In genomic region chr20:25057234-25058050, GRCh38 we compare ENCODE assay signal across 2 cellular contexts.
A peak's percentile ranks its signal among the peaks of the same experiment; 100 is the strongest.
TF ChIP-seq lines count a peak whose summit lies in the region.

No MANE protein-coding gene starts in this region.

TF ChIP-seq in HEK293T, 16 proteins besides CTCF, POLR2A, EP300 and RAD21 (continued from another document):
- TF ChIP-seq, protein P1, sequence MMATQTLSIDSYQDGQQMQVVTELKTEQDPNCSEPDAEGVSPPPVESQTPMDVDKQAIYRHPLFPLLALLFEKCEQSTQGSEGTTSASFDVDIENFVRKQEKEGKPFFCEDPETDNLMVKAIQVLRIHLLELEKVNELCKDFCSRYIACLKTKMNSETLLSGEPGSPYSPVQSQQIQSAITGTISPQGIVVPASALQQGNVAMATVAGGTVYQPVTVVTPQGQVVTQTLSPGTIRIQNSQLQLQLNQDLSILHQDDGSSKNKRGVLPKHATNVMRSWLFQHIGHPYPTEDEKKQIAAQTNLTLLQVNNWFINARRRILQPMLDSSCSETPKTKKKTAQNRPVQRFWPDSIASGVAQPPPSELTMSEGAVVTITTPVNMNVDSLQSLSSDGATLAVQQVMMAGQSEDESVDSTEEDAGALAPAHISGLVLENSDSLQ (IDR thresholded peaks at IDR 0.05): no peak
- TF ChIP-seq LEF1 (IDR thresholded peaks at IDR 0.05; ENCODE audit: borderline replicate concordance): no peak
- no peak for TF ChIP-seq SUZ12 (IDR thresholded peaks at IDR 0.05)

TF ChIP-seq in HepG2, 621 proteins besides CTCF, POLR2A, EP300 and RAD21 (continued from another document and continues in another):
- TF ChIP-seq CBX2 (IDR thresholded peaks at IDR 0.05; ENCODE audit: low read depth, low read length) (no peak; the same call in 1 of the 2 replicates), CBX2 (CRISPR knock-in tag; IDR thresholded peaks at IDR 0.05; ENCODE audit: low read depth) (0 out of 2 replicates have a peak, but pooled peaks have one; percentile 69), YEATS2 (CRISPR knock-in tag; IDR thresholded peaks at IDR 0.05; ENCODE audit: borderline replicate concordance) (no peak), PRDM10 (CRISPR knock-in tag; IDR thresholded peaks at IDR 0.05; ENCODE audit: low read depth) (0 out of 2 replicates have a peak, but pooled peaks have one; percentile 14), HNRNPH1 (optimal IDR thresholded peaks at IDR 0.05; ENCODE audit: low read depth, low read length) (no peak), KAT8 (CRISPR knock-in tag; IDR thresholded peaks at IDR 0.05) (peak; percentile 29; the same call in 1 of the 2 replicates), ZNF280B (CRISPR knock-in tag; IDR thresholded peaks at IDR 0.05; ENCODE audit: borderline replicate concordance) (no peak), BCL6 (CRISPR knock-in tag; IDR thresholded peaks at IDR 0.05) (no peak), ZNF605 (CRISPR knock-in tag; IDR thresholded peaks at IDR 0.05) (0 out of 2 replicates have a peak, but pooled peaks have one; percentile 33), RAD51 (IDR thresholded peaks at IDR 0.05; ENCODE audit: borderline replicate concordance) (no peak), ZNF709 (CRISPR knock-in tag; IDR thresholded peaks at IDR 0.05) (0 out of 2 replicates have a peak, but pooled peaks have one; percentile 39), ZNF660 (CRISPR knock-in tag; IDR thresholded peaks at IDR 0.05; ENCODE audit: borderline replicate concordance, low read depth) (no peak), MTA3 (CRISPR knock-in tag; IDR thresholded peaks at IDR 0.05) (no peak), CHCHD3 (CRISPR knock-in tag; IDR thresholded peaks at IDR 0.05) (no peak), MAFG (CRISPR knock-in tag; IDR thresholded peaks at IDR 0.05) (peak; percentile 4; the same call in 1 of the 2 replicates), EED (CRISPR knock-in tag; IDR thresholded peaks at IDR 0.05) (peak; percentile 94; the same call in 1 of the 2 replicates), POGZ (CRISPR knock-in tag; IDR thresholded peaks at IDR 0.05) (no peak), LBX2 (CRISPR knock-in tag; IDR thresholded peaks at IDR 0.05; ENCODE audit: borderline replicate concordance) (0 out of 2 replicates have a peak, but pooled peaks have one; percentile 55), ZFP1 (CRISPR knock-in tag; IDR thresholded peaks at IDR 0.05) (no peak), ZNF597 (CRISPR knock-in tag; IDR thresholded peaks at IDR 0.05) (no peak), NCOA5 (CRISPR knock-in tag; IDR thresholded peaks at IDR 0.05) (no peak), SUZ12 (IDR thresholded peaks at IDR 0.05; ENCODE audit: low read depth, low read length) (no peak), ZNF441 (CRISPR knock-in tag; IDR thresholded peaks at IDR 0.05; ENCODE audit: borderline replicate concordance) (no peak), REXO4 (CRISPR knock-in tag; IDR thresholded peaks at IDR 0.05; ENCODE audit: borderline replicate concordance) (0 out of 2 replicates have a peak, but pooled peaks have one; percentile 45), ZNF615 (CRISPR knock-in tag; IDR thresholded peaks at IDR 0.05; ENCODE audit: borderline replicate concordance) (no peak), ZFYVE20 (CRISPR knock-in tag; IDR thresholded peaks at IDR 0.05; ENCODE audit: borderline replicate concordance, low read depth) (no peak), NCOR1 (IDR thresholded peaks at IDR 0.05; ENCODE audit: borderline replicate concordance, low read length) (no peak), MEF2D (CRISPR knock-in tag; IDR thresholded peaks at IDR 0.05) (no peak), ZNF569 (CRISPR knock-in tag; IDR thresholded peaks at IDR 0.05; ENCODE audit: borderline replicate concordance) (0 out of 2 replicates have a peak, but pooled peaks have one; percentile 57), GPN1 (CRISPR knock-in tag; IDR thresholded peaks at IDR 0.05; ENCODE audit: borderline replicate concordance) (no peak; the same call in 1 of the 2 replicates), BRD4 (CRISPR knock-in tag; IDR thresholded peaks at IDR 0.05) (peak; percentile 43; the same call in 1 of the 2 replicates), LCORL (IDR thresholded peaks at IDR 0.05) (no peak), LCORL (CRISPR knock-in tag; IDR thresholded peaks at IDR 0.05) (0 out of 2 replicates have a peak, but pooled peaks have one; percentile 28), SMC3 (IDR thresholded peaks at IDR 0.05; ENCODE audit: low read length) (no peak), TCF7 (IDR thresholded peaks at IDR 0.05; ENCODE audit: low read depth) (no peak), FOXA1 (IDR thresholded peaks at IDR 0.05) (no peak), FOXA1 (CRISPR knock-in tag; IDR thresholded peaks at IDR 0.05) (peak; percentile 70), SMARCE1 (IDR thresholded peaks at IDR 0.05; ENCODE audit: borderline replicate concordance) (no peak), RFXAP (CRISPR knock-in tag; IDR thresholded peaks at IDR 0.05; ENCODE audit: borderline replicate concordance) (no peak), ZNF180 (CRISPR knock-in tag; IDR thresholded peaks at IDR 0.05; ENCODE audit: borderline replicate concordance, low read depth) (0 out of 2 replicates have a peak, but pooled peaks have one; percentile 33), RFXANK (CRISPR knock-in tag; IDR thresholded peaks at IDR 0.05) (0 out of 2 replicates have a peak, but pooled peaks have one; percentile 30), SIN3B (IDR thresholded peaks at IDR 0.05; ENCODE audit: low read length) (no peak), ETV5 (CRISPR knock-in tag; IDR thresholded peaks at IDR 0.05; ENCODE audit: borderline replicate concordance) (no peak; the same call in 1 of the 2 replicates), HNF4G (IDR thresholded peaks at IDR 0.05; ENCODE audit: borderline replicate concordance, low read depth, low read length) (no peak), HNF4G (CRISPR knock-in tag; IDR thresholded peaks at IDR 0.05; ENCODE audit: borderline replicate concordance, low read depth) (no peak), JUN (CRISPR knock-in tag; IDR thresholded peaks at IDR 0.05) (no peak), ZSCAN22 (CRISPR knock-in tag; IDR thresholded peaks at IDR 0.05) (peak; percentile 62; the same call in 1 of the 2 replicates), ZNF331 (CRISPR knock-in tag; IDR thresholded peaks at IDR 0.05) (peak; percentile 63; the same call in 1 of the 2 replicates), RBAK (CRISPR knock-in tag; IDR thresholded peaks at IDR 0.05) (no peak), ZNF446 (CRISPR knock-in tag; IDR thresholded peaks at IDR 0.05) (peak; percentile 25; the same call in 1 of the 2 replicates), KDM4B (CRISPR knock-in tag; IDR thresholded peaks at IDR 0.05) (no peak), FOXM1 (CRISPR knock-in tag; IDR thresholded peaks at IDR 0.05) (no peak), ZNF616 (CRISPR knock-in tag; IDR thresholded peaks at IDR 0.05; ENCODE audit: low read depth) (no peak), PAWR (CRISPR knock-in tag; IDR thresholded peaks at IDR 0.05; ENCODE audit: borderline replicate concordance) (no peak), ZNF34 (CRISPR knock-in tag; IDR thresholded peaks at IDR 0.05; ENCODE audit: borderline replicate concordance) (no peak)
- TF ChIP-seq, protein P2, sequence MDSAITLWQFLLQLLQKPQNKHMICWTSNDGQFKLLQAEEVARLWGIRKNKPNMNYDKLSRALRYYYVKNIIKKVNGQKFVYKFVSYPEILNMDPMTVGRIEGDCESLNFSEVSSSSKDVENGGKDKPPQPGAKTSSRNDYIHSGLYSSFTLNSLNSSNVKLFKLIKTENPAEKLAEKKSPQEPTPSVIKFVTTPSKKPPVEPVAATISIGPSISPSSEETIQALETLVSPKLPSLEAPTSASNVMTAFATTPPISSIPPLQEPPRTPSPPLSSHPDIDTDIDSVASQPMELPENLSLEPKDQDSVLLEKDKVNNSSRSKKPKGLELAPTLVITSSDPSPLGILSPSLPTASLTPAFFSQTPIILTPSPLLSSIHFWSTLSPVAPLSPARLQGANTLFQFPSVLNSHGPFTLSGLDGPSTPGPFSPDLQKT (CRISPR knock-in tag; IDR thresholded peaks at IDR 0.05; ENCODE audit: borderline replicate concordance): no peak
- TF ChIP-seq, protein P3, sequence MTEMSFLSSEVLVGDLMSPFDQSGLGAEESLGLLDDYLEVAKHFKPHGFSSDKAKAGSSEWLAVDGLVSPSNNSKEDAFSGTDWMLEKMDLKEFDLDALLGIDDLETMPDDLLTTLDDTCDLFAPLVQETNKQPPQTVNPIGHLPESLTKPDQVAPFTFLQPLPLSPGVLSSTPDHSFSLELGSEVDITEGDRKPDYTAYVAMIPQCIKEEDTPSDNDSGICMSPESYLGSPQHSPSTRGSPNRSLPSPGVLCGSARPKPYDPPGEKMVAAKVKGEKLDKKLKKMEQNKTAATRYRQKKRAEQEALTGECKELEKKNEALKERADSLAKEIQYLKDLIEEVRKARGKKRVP (CRISPR knock-in tag; IDR thresholded peaks at IDR 0.05): peak in 1 of 2 experiments; percentile 44; a peak in 1 of 4 replicates
- TF ChIP-seq, protein P4, sequence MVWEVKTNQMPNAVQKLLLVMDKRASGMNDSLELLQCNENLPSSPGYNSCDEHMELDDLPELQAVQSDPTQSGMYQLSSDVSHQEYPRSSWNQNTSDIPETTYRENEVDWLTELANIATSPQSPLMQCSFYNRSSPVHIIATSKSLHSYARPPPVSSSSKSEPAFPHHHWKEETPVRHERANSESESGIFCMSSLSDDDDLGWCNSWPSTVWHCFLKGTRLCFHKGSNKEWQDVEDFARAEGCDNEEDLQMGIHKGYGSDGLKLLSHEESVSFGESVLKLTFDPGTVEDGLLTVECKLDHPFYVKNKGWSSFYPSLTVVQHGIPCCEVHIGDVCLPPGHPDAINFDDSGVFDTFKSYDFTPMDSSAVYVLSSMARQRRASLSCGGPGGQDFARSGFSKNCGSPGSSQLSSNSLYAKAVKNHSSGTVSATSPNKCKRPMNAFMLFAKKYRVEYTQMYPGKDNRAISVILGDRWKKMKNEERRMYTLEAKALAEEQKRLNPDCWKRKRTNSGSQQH (CRISPR knock-in tag; IDR thresholded peaks at IDR 0.05; ENCODE audit: low read depth): no peak
- TF ChIP-seq, protein P5, sequence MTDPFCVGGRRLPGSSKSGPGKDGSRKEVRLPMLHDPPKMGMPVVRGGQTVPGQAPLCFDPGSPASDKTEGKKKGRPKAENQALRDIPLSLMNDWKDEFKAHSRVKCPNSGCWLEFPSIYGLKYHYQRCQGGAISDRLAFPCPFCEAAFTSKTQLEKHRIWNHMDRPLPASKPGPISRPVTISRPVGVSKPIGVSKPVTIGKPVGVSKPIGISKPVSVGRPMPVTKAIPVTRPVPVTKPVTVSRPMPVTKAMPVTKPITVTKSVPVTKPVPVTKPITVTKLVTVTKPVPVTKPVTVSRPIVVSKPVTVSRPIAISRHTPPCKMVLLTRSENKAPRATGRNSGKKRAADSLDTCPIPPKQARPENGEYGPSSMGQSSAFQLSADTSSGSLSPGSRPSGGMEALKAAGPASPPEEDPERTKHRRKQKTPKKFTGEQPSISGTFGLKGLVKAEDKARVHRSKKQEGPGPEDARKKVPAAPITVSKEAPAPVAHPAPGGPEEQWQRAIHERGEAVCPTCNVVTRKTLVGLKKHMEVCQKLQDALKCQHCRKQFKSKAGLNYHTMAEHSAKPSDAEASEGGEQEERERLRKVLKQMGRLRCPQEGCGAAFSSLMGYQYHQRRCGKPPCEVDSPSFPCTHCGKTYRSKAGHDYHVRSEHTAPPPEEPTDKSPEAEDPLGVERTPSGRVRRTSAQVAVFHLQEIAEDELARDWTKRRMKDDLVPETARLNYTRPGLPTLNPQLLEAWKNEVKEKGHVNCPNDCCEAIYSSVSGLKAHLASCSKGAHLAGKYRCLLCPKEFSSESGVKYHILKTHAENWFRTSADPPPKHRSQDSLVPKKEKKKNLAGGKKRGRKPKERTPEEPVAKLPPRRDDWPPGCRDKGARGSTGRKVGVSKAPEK (CRISPR knock-in tag; IDR thresholded peaks at IDR 0.05; ENCODE audit: borderline replicate concordance): 0 out of 2 replicates have a peak, but pooled peaks have one; percentile 12
